ENCODE assay signal across 8 cellular contexts in the genomic region with DNA sequence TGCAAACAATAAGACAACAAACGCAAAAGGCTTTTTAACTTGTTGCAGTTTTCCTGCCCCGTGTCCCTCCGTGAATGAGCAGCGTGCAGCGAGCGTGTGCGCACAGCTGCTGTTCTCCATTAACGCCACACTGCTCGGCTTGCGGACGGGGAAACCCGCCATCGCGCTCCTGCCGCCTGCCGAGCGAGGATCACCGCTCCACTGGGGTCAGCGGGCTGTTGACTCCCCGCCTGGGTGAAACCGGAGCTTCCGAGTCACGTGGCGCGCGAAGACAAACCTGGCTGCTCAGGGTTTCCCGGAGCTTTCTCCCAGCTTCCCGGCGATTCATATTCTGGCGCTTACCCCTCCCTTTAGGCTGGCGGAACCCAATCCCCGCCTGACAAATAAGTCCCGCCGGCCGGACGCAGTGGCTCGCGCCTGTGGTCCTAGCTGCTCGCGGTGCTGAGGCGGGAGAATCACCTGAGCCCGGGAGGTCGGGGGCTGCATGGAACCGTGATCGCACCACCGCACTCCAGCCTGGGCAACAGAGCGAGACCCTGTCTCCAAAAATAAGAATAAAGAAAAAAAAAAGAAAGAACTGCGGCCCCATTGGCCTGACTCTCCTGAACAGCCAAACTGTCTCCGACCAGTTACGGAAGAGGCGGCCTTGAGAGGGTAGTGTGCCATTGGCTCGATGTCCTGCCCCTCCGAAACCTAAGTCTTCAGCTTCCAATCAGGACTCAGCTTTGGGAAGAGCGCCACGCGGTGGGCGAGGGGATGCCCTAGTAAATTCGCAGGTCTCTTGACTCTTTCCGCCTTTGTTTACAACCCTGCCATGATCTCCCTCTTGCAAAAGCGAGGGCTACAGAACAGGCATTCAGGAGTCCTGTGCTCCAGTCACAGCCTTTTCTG.
DNase-seq lines count a peak whose midpoint lies in the region; ATAC-seq and TF ChIP-seq lines count a peak whose summit lies in the region.

CREB3L4 (plus strand) TSS at position 794 of the 891 bp plus-strand sequence. CDS start 624 bp downstream, outside the sequence.

- H3K27ac ChIP-seq in C4-2B = peak within 1 kb of the TSS; percentile 97
- peak within 1 kb of the TSS; percentile 62 to 88 for H3K27ac ChIP-seq in coronary artery

- ATAC-seq in GM19324 (IDR thresholded peaks at IDR 0.05; ENCODE audit: low FRiP score, unreplicated experiment) = peak; percentile 65
- ATAC-seq in HG03460 (IDR thresholded peaks at IDR 0.05; ENCODE audit: unreplicated experiment) = peak; percentile 72

- DNase-seq in NCI-H524 (lab: John Stamatoyannopoulos, UW) (peak; percentile 93 to 96), coronary artery (ENCODE audit: low spot score) (peak; percentile 96), left kidney (ENCODE audit: low read depth, low spot score) (peak; percentile 99)
- peak; percentile 76 to 78 for DNase-seq in activated CD4-positive, alpha-beta T cell treated with anti-CD3 and anti-CD28 coated beads for 4 hours
- DNase-seq in stimulated activated CD4-positive, alpha-beta T cell treated with anti-CD3 and anti-CD28 coated beads, Interleukin-2, amount 100 ng/mL, for 4 hours (ENCODE audit: low read depth) = peak; percentile 65

- peak within 1 kb of the TSS; percentile 76 for H3K4me3 ChIP-seq in coronary artery

- TF ChIP-seq CTCF in C4-2B (conservative IDR thresholded peaks at IDR 0.05) = no peak; the same call in 1 of the 2 replicates
- TF ChIP-seq CTCF in coronary artery (IDR thresholded peaks at IDR 0.05) = no peak

Comparison
In these comparisons a context has a peak if more than half of its experiments do, and no peak if none do; other contexts are left out.
1. Peak in every context shown above with its lines: DNase-seq, ATAC-seq, H3K4me3 ChIP-seq and H3K27ac ChIP-seq.